ENCODE assay signal across 1 cellular context in the genomic region with DNA sequence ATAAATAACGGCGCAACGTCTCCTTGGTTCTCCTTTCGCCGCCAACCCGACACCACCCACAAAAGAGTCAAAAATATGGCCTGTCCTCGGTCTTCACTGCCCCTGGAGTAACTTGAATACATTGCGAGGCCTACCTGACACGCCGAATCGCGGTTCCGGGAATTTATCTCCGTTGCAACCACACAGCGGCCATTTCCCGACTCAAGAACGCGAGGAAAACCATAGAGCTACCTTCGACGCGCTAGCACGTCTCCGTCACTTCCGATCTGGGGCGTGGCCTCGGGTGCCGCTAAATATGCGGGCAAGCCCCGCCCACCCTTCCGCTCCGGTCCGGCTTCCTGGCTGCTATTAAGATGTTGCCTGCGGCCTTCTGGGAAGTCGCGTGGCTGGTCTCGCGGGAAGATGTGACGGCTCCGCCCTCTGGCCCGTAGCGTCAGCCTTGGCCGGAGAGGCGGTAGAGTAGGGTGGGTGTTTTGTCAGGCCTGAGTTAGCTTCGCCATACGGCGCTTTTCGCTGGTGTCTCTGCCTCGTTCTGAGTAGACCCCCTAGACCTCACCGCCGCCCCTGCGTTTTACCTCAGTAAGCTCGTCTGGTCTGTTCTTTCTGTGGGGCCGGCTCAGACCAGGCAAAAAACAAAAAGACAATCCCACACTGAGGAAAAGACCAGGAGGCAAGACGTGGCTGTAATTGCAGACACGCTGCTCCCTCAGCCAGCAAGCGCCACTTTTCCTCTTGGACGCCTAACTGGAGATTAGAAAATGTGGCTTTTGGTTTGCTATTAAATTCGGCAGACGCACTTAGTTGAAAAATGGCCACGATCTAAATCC.
A peak's percentile ranks its signal among the peaks of the same experiment; 100 is the strongest.
TF ChIP-seq lines count a peak whose summit lies in the region.

A gene with protein sequence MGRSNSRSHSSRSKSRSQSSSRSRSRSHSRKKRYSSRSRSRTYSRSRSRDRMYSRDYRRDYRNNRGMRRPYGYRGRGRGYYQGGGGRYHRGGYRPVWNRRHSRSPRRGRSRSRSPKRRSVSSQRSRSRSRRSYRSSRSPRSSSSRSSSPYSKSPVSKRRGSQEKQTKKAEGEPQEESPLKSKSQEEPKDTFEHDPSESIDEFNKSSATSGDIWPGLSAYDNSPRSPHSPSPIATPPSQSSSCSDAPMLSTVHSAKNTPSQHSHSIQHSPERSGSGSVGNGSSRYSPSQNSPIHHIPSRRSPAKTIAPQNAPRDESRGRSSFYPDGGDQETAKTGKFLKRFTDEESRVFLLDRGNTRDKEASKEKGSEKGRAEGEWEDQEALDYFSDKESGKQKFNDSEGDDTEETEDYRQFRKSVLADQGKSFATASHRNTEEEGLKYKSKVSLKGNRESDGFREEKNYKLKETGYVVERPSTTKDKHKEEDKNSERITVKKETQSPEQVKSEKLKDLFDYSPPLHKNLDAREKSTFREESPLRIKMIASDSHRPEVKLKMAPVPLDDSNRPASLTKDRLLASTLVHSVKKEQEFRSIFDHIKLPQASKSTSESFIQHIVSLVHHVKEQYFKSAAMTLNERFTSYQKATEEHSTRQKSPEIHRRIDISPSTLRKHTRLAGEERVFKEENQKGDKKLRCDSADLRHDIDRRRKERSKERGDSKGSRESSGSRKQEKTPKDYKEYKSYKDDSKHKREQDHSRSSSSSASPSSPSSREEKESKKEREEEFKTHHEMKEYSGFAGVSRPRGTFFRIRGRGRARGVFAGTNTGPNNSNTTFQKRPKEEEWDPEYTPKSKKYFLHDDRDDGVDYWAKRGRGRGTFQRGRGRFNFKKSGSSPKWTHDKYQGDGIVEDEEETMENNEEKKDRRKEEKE (minus strand): TSS at position 268 of the 827 bp plus-strand sequence. CDS start 9,980 bp downstream, outside the sequence.

TF ChIP-seq in K562, 482 proteins besides CTCF, POLR2A, EP300 and RAD21 (continued from another document and continues in another):
- TF ChIP-seq GABPB1 (CRISPR knock-in tag; IDR thresholded peaks at IDR 0.05) (peak; percentile 87), NONO (IDR thresholded peaks at IDR 0.05; ENCODE audit: low read depth in 2 of 2, low read length in 1 of 2) (peak in 1 of 2 experiments; percentile 51; a peak in 2 of 4 replicates), ZNF77 (CRISPR knock-in tag; IDR thresholded peaks at IDR 0.05) (no peak), ZNF778 (CRISPR knock-in tag; IDR thresholded peaks at IDR 0.05) (no peak), HDAC2 (IDR thresholded peaks at IDR 0.05) (no peak; the same call in 1 of the 2 replicates), RBM34 (IDR thresholded peaks at IDR 0.05; ENCODE audit: borderline replicate concordance, insufficient read depth, low read length) (no peak), TARDBP (IDR thresholded peaks at IDR 0.05) (peak; percentile 84), ZNF408 (CRISPR knock-in tag; IDR thresholded peaks at IDR 0.05; ENCODE audit: low read depth) (0 out of 2 replicates have a peak, but pooled peaks have one; percentile 11), ELF4 (CRISPR knock-in tag; IDR thresholded peaks at IDR 0.05) (peak; percentile 90), HNRNPL (IDR thresholded peaks at IDR 0.05; ENCODE audit: low read depth, low read length) (peak; percentile 79; the same call in 1 of the 2 replicates)
- TF ChIP-seq, protein P1, sequence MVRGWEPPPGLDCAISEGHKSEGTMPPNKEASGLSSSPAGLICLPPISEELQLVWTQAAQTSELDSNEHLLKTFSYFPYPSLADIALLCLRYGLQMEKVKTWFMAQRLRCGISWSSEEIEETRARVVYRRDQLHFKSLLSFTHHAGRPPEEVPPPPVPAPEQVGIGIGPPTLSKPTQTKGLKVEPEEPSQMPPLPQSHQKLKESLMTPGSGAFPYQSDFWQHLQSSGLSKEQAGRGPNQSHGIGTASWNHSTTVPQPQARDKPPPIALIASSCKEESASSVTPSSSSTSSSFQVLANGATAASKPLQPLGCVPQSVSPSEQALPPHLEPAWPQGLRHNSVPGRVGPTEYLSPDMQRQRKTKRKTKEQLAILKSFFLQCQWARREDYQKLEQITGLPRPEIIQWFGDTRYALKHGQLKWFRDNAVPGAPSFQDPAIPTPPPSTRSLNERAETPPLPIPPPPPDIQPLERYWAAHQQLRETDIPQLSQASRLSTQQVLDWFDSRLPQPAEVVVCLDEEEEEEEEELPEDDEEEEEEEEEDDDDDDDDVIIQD (CRISPR knock-in tag; IDR thresholded peaks at IDR 0.05), result 0 out of 2 replicates have a peak, but pooled peaks have one; percentile 28
- TF ChIP-seq, protein P2, sequence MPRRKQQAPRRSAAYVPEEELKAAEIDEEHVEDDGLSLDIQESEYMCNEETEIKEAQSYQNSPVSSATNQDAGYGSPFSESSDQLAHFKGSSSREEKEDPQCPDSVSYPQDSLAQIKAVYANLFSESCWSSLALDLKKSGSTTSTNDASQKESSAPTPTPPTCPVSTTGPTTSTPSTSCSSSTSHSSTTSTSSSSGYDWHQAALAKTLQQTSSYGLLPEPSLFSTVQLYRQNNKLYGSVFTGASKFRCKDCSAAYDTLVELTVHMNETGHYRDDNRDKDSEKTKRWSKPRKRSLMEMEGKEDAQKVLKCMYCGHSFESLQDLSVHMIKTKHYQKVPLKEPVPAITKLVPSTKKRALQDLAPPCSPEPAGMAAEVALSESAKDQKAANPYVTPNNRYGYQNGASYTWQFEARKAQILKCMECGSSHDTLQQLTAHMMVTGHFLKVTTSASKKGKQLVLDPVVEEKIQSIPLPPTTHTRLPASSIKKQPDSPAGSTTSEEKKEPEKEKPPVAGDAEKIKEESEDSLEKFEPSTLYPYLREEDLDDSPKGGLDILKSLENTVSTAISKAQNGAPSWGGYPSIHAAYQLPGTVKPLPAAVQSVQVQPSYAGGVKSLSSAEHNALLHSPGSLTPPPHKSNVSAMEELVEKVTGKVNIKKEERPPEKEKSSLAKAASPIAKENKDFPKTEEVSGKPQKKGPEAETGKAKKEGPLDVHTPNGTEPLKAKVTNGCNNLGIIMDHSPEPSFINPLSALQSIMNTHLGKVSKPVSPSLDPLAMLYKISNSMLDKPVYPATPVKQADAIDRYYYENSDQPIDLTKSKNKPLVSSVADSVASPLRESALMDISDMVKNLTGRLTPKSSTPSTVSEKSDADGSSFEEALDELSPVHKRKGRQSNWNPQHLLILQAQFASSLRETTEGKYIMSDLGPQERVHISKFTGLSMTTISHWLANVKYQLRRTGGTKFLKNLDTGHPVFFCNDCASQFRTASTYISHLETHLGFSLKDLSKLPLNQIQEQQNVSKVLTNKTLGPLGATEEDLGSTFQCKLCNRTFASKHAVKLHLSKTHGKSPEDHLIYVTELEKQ (CRISPR knock-in tag; IDR thresholded peaks at IDR 0.05), result 0 out of 2 replicates have a peak, but pooled peaks have one; percentile 39
- TF ChIP-seq, protein P3, sequence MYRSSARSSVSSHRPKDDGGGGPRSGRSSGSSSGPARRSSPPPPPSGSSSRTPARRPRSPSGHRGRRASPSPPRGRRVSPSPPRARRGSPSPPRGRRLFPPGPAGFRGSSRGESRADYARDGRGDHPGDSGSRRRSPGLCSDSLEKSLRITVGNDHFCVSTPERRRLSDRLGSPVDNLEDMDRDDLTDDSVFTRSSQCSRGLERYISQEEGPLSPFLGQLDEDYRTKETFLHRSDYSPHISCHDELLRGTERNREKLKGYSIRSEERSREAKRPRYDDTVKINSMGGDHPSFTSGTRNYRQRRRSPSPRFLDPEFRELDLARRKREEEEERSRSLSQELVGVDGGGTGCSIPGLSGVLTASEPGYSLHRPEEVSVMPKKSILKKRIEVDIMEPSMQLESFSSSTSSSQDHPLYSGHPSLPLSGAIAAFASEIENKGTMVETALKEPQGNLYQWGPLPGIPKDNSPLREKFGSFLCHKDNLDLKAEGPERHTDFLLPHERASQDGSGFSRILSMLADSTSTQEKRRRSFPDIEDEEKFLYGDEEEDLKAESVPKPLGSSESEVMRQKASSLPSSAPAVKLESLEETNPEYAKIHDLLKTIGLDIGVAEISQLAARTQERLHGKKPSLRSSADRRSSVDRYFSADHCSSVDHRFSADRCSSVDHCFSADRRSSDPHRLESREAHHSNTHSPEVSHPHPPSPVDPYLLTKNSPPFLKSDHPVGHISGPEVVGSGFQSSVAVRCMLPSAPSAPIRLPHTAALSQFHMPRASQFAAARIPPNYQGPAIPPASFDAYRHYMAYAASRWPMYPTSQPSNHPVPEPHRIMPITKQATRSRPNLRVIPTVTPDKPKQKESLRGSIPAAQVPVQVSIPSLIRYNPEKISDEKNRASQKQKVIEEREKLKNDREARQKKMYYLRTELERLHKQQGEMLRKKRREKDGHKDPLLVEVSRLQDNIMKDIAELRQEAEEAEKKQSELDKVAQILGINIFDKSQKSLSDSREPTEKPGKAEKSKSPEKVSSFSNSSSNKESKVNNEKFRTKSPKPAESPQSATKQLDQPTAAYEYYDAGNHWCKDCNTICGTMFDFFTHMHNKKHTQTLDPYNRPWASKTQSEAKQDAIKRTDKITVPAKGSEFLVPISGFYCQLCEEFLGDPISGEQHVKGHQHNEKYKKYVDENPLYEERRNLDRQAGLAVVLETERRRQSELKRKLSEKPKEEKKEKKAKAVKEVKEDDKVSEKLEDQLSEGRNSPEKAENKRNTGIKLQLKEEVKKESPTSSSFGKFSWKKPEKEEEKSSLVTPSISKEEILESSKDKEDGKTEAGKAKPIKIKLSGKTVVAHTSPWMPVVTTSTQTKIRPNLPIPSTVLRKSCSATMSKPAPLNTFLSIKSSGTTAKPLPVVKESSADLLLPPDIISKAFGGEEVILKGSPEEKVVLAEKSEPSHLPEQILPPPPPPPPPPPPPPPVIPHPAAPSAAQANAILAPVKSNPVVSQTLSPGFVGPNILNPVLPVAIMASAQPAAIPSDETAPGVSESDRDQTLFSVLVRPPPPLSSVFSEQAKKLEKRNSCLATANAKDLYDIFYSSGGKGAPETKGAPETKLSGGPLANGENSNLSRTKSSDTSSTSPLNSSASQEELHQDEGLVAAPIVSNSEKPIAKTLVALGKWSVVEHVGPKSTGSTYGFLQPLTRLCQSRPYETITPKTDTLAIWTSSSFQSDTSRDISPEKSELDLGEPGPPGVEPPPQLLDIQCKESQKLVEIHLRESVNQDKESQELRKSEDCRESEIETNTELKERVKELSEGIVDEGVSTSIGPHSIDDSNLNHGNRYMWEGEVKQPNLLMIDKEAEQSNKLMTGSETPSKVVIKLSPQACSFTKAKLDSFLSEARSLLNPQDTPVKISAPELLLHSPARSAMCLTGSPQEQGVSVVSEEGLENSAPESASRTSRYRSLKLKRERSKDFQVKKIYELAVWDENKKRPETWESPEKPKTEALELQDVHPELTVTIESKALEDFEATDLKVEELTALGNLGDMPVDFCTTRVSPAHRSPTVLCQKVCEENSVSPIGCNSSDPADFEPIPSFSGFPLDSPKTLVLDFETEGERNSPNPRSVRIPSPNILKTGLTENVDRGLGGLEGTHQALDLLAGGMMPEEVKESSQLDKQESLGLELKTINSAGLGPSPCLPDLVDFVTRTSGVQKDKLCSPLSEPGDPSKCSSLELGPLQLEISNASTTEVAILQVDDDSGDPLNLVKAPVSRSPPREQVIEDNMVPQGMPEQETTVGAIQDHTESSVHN (IDR thresholded peaks at IDR 0.05; ENCODE audit: borderline replicate concordance in 1 of 2, low read depth in 1 of 2), result no peak
- TF ChIP-seq, protein P4, sequence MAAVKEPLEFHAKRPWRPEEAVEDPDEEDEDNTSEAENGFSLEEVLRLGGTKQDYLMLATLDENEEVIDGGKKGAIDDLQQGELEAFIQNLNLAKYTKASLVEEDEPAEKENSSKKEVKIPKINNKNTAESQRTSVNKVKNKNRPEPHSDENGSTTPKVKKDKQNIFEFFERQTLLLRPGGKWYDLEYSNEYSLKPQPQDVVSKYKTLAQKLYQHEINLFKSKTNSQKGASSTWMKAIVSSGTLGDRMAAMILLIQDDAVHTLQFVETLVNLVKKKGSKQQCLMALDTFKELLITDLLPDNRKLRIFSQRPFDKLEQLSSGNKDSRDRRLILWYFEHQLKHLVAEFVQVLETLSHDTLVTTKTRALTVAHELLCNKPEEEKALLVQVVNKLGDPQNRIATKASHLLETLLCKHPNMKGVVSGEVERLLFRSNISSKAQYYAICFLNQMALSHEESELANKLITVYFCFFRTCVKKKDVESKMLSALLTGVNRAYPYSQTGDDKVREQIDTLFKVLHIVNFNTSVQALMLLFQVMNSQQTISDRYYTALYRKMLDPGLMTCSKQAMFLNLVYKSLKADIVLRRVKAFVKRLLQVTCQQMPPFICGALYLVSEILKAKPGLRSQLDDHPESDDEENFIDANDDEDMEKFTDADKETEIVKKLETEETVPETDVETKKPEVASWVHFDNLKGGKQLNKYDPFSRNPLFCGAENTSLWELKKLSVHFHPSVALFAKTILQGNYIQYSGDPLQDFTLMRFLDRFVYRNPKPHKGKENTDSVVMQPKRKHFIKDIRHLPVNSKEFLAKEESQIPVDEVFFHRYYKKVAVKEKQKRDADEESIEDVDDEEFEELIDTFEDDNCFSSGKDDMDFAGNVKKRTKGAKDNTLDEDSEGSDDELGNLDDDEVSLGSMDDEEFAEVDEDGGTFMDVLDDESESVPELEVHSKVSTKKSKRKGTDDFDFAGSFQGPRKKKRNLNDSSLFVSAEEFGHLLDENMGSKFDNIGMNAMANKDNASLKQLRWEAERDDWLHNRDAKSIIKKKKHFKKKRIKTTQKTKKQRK (IDR thresholded peaks at IDR 0.05; ENCODE audit: borderline replicate concordance, low read depth, low read length), result no peak
- TF ChIP-seq, protein P5, sequence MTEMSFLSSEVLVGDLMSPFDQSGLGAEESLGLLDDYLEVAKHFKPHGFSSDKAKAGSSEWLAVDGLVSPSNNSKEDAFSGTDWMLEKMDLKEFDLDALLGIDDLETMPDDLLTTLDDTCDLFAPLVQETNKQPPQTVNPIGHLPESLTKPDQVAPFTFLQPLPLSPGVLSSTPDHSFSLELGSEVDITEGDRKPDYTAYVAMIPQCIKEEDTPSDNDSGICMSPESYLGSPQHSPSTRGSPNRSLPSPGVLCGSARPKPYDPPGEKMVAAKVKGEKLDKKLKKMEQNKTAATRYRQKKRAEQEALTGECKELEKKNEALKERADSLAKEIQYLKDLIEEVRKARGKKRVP (CRISPR knock-in tag; IDR thresholded peaks at IDR 0.05), result peak; percentile 37; the same call in 1 of the 2 replicates
- TF ChIP-seq, protein P6, sequence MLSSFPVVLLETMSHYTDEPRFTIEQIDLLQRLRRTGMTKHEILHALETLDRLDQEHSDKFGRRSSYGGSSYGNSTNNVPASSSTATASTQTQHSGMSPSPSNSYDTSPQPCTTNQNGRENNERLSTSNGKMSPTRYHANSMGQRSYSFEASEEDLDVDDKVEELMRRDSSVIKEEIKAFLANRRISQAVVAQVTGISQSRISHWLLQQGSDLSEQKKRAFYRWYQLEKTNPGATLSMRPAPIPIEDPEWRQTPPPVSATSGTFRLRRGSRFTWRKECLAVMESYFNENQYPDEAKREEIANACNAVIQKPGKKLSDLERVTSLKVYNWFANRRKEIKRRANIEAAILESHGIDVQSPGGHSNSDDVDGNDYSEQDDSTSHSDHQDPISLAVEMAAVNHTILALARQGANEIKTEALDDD (IDR thresholded peaks at IDR 0.05), result no peak
